1 cellular context compared by ENCODE assay signal in the genomic region with DNA sequence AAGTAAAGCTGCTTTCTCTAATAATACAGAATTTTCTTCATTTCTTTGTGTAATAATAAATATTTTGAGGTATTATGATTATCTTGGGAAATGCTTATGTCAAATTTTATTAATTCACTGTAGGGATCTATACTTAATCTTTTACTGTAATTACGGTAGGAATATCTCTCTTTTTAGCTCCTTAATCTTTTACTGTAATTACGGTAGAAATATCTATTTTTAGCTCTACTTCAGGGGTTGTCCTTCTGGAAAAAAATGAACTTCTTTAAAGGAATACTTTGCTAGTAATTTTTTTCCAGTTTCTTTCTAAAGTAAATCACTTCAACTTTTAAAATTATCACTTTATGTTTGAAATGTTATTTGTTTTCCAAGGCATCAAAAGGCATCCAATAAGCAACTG.
TF ChIP-seq lines count a peak whose summit lies in the region.

No MANE protein-coding gene starts in this region.

TF ChIP-seq in GM23338, 12 proteins besides CTCF, POLR2A, EP300 and RAD21 (continued from another document):
- TF ChIP-seq, protein P1, sequence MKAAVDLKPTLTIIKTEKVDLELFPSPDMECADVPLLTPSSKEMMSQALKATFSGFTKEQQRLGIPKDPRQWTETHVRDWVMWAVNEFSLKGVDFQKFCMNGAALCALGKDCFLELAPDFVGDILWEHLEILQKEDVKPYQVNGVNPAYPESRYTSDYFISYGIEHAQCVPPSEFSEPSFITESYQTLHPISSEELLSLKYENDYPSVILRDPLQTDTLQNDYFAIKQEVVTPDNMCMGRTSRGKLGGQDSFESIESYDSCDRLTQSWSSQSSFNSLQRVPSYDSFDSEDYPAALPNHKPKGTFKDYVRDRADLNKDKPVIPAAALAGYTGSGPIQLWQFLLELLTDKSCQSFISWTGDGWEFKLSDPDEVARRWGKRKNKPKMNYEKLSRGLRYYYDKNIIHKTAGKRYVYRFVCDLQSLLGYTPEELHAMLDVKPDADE (IDR thresholded peaks at IDR 0.05): no peak
- TF ChIP-seq EZH2 (IDR thresholded peaks at IDR 0.05; ENCODE audit: low read depth, unreplicated experiment) (no peak), STAT1 (IDR thresholded peaks at IDR 0.05; ENCODE audit: unreplicated experiment) (no peak), ZNF331 (CRISPR knock-in tag; IDR thresholded peaks at IDR 0.05; ENCODE audit: low read depth) (no peak), NANOG (IDR thresholded peaks at IDR 0.05; ENCODE audit: borderline replicate concordance) (no peak), ZNF114 (CRISPR knock-in tag; IDR thresholded peaks at IDR 0.05) (no peak)
- TF ChIP-seq, protein P2, sequence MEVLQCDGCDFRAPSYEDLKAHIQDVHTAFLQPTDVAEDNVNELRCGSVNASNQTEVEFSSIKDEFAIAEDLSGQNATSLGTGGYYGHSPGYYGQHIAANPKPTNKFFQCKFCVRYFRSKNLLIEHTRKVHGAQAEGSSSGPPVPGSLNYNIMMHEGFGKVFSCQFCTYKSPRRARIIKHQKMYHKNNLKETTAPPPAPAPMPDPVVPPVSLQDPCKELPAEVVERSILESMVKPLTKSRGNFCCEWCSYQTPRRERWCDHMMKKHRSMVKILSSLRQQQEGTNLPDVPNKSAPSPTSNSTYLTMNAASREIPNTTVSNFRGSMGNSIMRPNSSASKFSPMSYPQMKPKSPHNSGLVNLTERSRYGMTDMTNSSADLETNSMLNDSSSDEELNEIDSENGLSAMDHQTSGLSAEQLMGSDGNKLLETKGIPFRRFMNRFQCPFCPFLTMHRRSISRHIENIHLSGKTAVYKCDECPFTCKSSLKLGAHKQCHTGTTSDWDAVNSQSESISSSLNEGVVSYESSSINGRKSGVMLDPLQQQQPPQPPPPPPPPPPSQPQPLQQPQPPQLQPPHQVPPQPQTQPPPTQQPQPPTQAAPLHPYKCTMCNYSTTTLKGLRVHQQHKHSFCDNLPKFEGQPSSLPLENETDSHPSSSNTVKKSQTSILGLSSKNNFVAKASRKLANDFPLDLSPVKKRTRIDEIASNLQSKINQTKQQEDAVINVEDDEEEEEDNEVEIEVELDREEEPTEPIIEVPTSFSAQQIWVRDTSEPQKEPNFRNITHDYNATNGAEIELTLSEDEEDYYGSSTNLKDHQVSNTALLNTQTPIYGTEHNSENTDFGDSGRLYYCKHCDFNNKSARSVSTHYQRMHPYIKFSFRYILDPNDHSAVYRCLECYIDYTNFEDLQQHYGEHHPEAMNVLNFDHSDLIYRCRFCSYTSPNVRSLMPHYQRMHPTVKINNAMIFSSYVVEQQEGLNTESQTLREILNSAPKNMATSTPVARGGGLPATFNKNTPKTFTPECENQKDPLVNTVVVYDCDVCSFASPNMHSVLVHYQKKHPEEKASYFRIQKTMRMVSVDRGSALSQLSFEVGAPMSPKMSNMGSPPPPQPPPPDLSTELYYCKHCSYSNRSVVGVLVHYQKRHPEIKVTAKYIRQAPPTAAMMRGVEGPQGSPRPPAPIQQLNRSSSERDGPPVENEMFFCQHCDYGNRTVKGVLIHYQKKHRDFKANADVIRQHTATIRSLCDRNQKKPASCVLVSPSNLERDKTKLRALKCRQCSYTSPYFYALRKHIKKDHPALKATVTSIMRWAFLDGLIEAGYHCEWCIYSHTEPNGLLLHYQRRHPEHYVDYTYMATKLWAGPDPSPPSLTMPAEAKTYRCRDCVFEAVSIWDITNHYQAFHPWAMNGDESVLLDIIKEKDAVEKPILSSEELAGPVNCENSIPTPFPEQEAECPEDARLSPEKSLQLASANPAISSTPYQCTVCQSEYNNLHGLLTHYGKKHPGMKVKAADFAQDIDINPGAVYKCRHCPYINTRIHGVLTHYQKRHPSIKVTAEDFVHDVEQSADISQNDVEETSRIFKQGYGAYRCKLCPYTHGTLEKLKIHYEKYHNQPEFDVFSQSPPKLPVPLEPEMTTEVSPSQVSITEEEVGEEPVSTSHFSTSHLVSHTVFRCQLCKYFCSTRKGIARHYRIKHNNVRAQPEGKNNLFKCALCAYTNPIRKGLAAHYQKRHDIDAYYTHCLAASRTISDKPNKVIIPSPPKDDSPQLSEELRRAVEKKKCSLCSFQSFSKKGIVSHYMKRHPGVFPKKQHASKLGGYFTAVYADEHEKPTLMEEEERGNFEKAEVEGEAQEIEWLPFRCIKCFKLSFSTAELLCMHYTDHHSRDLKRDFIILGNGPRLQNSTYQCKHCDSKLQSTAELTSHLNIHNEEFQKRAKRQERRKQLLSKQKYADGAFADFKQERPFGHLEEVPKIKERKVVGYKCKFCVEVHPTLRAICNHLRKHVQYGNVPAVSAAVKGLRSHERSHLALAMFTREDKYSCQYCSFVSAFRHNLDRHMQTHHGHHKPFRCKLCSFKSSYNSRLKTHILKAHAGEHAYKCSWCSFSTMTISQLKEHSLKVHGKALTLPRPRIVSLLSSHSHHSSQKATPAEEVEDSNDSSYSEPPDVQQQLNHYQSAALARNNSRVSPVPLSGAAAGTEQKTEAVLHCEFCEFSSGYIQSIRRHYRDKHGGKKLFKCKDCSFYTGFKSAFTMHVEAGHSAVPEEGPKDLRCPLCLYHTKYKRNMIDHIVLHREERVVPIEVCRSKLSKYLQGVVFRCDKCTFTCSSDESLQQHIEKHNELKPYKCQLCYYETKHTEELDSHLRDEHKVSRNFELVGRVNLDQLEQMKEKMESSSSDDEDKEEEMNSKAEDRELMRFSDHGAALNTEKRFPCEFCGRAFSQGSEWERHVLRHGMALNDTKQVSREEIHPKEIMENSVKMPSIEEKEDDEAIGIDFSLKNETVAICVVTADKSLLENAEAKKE (CRISPR knock-in tag; IDR thresholded peaks at IDR 0.05): no peak
TF ChIP-seq in GM23338: peak in this region for 0.
